9 cellular contexts compared by ENCODE assay signal in genomic region chr3:48467110-48467454, GRCh38. TPM values are rescaled to one million over a fixed set of nuclear protein-coding genes. Genes with fewer than 3 reads are reported as not detected.
DNase-seq lines count a peak whose midpoint lies in the region; ATAC-seq and TF ChIP-seq lines count a peak whose summit lies in the region.
"Had no signal": no experiment of that assay in that cellular context is flagged by ENCODE, and none has a peak within 500 bp of the region (broad histone marks: within the 10 kb centered on the region; RNA-seq: fewer than 3 reads in every experiment).

No MANE protein-coding gene starts in this region.

- peaks cover 77% of the 10 kb centered on the region for H3K4me1 ChIP-seq in left ventricle myocardium inferior
- peaks cover 66% of the 10 kb centered on the region for H3K4me1 ChIP-seq in body of pancreas
- H3K4me1 ChIP-seq in muscle layer of colon (ENCODE audit: insufficient read depth, low read length) = peaks cover 71% of the 10 kb centered on the region
- peaks cover 73% of the 10 kb centered on the region for H3K4me1 ChIP-seq in vagina

- H3K36me3 ChIP-seq in left ventricle myocardium inferior (peaks cover 27% of the 10 kb centered on the region), body of pancreas (replicated peaks in 1 of 2; ENCODE audit: insufficient read depth in 1 of 2, low read depth in 2 of 2) (peaks cover 0 to 2% of the 10 kb centered on the region in 2 donors), muscle layer of colon (ENCODE audit: insufficient read depth, low read length) (peaks cover 32% of the 10 kb centered on the region), vagina (peaks cover 0 to 28% of the 10 kb centered on the region in 2 donors)

- H3K9me3 ChIP-seq in left ventricle myocardium inferior (replicated peaks) = no peaks in the 10 kb centered on the region
- no peaks in the 10 kb centered on the region for H3K9me3 ChIP-seq in body of pancreas
- H3K9me3 ChIP-seq in muscle layer of colon (ENCODE audit: low read length) = no peaks in the 10 kb centered on the region
- H3K9me3 ChIP-seq in vagina = no peaks in the 10 kb centered on the region

- TF ChIP-seq CTCF in left ventricle myocardium inferior (IDR thresholded peaks at IDR 0.05; ENCODE audit: borderline replicate concordance) = no peak
- TF ChIP-seq CTCF in body of pancreas (IDR thresholded peaks at IDR 0.05) = no peak
- TF ChIP-seq CTCF in vagina (IDR thresholded peaks at IDR 0.05) = no peak

- 64% methylated on average over 9 of the region's 9 CpGs; no CpG with 5 or more reads in 1 of the 2 donors for WGBS in body of pancreas, 2 donors

- ATAC-seq in left ventricle myocardium superior = no peak
- no peak for ATAC-seq in body of pancreas
- no peak for ATAC-seq in HG02885 (IDR thresholded peaks at IDR 0.05; ENCODE audit: poor library complexity, unreplicated experiment)
- ATAC-seq in GM21576 (IDR thresholded peaks at IDR 0.05; ENCODE audit: unreplicated experiment) = no peak

- intact Hi-C loops in left ventricle myocardium inferior (cut with micrococcal nuclease) (loop anchor here (10.0 kb wide), 1 partner anchor 78 kb away; no protein-coding TSS in a partner anchor), left ventricle myocardium superior (cut with micrococcal nuclease) (no loop called here), body of pancreas (cut with DNase I) (no loop called here), vagina (cut with DNase I) (no loop called here)

- DNase-seq in left ventricle myocardium inferior (no peak), left ventricle myocardium superior (no peak), body of pancreas (no peak), vagina (ENCODE audit: extremely low spot score in 2 of 2) (no peak), AML-193 (lab: John Stamatoyannopoulos, UW) (no peak)
- DNase-seq: KBM-7 had no signal

- TF ChIP-seq POLR2A in body of pancreas (IDR thresholded peaks at IDR 0.05) (no peak), vagina (IDR thresholded peaks at IDR 0.05) (no peak)

- H3K4me3 ChIP-seq in left ventricle myocardium inferior = peak overlapping the region; percentile 72
- no peak overlapping the region for H3K4me3 ChIP-seq in body of pancreas
- peak overlapping the region; percentile 4 to 86 for H3K4me3 ChIP-seq in muscle layer of colon (ENCODE audit: low read depth in 1 of 2, low read length in 2 of 2)
- peak overlapping the region; percentile 46 to 60 for H3K4me3 ChIP-seq in vagina

- H3K27me3 ChIP-seq in left ventricle myocardium inferior (ENCODE audit: low read depth) = no peaks in the 10 kb centered on the region
- no peaks in the 10 kb centered on the region for H3K27me3 ChIP-seq in body of pancreas
- H3K27me3 ChIP-seq in muscle layer of colon (ENCODE audit: control insufficient read depth in 1 of 2, insufficient read depth in 2 of 2, low read length in 2 of 2) = no peaks in the 10 kb centered on the region
- no peaks in the 10 kb centered on the region for H3K27me3 ChIP-seq in vagina

- H3K9ac ChIP-seq in muscle layer of colon (ENCODE audit: low read length) = peak overlapping the region; percentile 91

- peak overlapping the region; percentile 99 for H3K27ac ChIP-seq in left ventricle myocardium inferior (replicated peaks)
- peak overlapping the region; percentile 98 to 100 (median 99) for H3K27ac ChIP-seq in body of pancreas
- H3K27ac ChIP-seq in muscle layer of colon (ENCODE audit: low read depth, low read length) = peak overlapping the region; percentile 97
- H3K27ac ChIP-seq in vagina = peak overlapping the region; percentile 100

RNA-seq across cellular contexts. Expression of gene ATRIP, which starts 20.5 kb away (rescaled TPM):
- total RNA-seq in left ventricle myocardium inferior (4.3 TPM), left ventricle myocardium superior (4.9 TPM), body of pancreas (1 to 10 TPM; 2.6 to 4.3 TPM), vagina (13.8 TPM)

RNA-seq across cellular contexts. Expression of gene TMA7, which starts 27.0 kb away (rescaled TPM):
- 258 TPM for total RNA-seq in left ventricle myocardium inferior
- total RNA-seq in left ventricle myocardium superior = 262 TPM
- 100 to 1,000 TPM; 113 to 156 TPM for total RNA-seq in body of pancreas
- total RNA-seq in vagina = 251 TPM

RNA-seq across cellular contexts. Expression of gene CCDC51, which starts 27.2 kb away (rescaled TPM):
- total RNA-seq in left ventricle myocardium inferior (13.9 TPM), left ventricle myocardium superior (13.3 TPM), body of pancreas (1 to 10 TPM in 1 of 2 donors, under 1 TPM in 1; 0.33 to 2.6 TPM), vagina (11.5 TPM)

RNA-seq across cellular contexts. Expression of gene SHISA5, which starts 36.9 kb away (rescaled TPM):
- total RNA-seq in left ventricle myocardium inferior = 47.3 TPM
- 39.1 TPM for total RNA-seq in left ventricle myocardium superior
- 10 to 100 TPM; 46.5 to 48.5 TPM for total RNA-seq in body of pancreas
- 133 TPM for total RNA-seq in vagina

RNA-seq across cellular contexts. Expression of gene PLXNB1, which starts 37.2 kb away (rescaled TPM):
- total RNA-seq in left ventricle myocardium inferior = 42.6 TPM
- 50.8 TPM for total RNA-seq in left ventricle myocardium superior
- 100 to 1,000 TPM; 118 to 311 TPM for total RNA-seq in body of pancreas
- total RNA-seq in vagina = 257 TPM

Comparison
In these comparisons a context has a peak if more than half of its experiments do, and no peak if none do; other contexts are left out.
1. H3K4me3 ChIP-seq: peak in left ventricle myocardium inferior (single experiment), muscle layer of colon (2 of 2) and vagina (2 of 2); none in body of pancreas (0 of 2).
2. Peak in every context shown above with its lines, with median percentiles within 50 percentile points of each other: H3K27ac ChIP-seq.